Comparison of ENCODE assay signal across 8 cellular contexts in genomic region chr11:64916848-64917662, GRCh38. TPM values are rescaled to one million over a fixed set of nuclear protein-coding genes. Genes with fewer than 3 reads are reported as not detected.
A peak's percentile ranks its signal among the peaks of the same experiment; 100 is the strongest.
DNase-seq lines count a peak whose midpoint lies in the region; ATAC-seq and TF ChIP-seq lines count a peak whose summit lies in the region.

ATG2A (minus strand) TSS chr11:64917209; CDS start chr11:64917135, 74 bp downstream.

- peaks cover 23% of the 10 kb centered on the region for H3K4me1 Mint-ChIP-seq in activated CD4-positive, alpha-beta T cell treated with anti-CD3 and anti-CD28 coated beads, Interleukin-2, amount 10 ng/mL, durations not matched to agents 24 days and 14 days

- CTCF ChIA-PET in BJ (lab: Yijun Ruan, JAX), result interaction anchor here (1.4 to 2.8 kb wide), 6 partner anchors 10 to 97 kb away, joined by 3 to 8 read pairs (median 6); partner anchors contain the start of gene ARL2

- H3K4me1 ChIP-seq in colonic mucosa, result peaks cover 5% of the 10 kb centered on the region

- peak within 1 kb of the TSS; percentile 92 for H3K27ac Mint-ChIP-seq in activated CD4-positive, alpha-beta T cell treated with anti-CD3 and anti-CD28 coated beads, Interleukin-2, amount 10 ng/mL, durations not matched to agents 24 days and 14 days

- ATAC-seq in GM19324 (IDR thresholded peaks at IDR 0.05; ENCODE audit: low FRiP score, unreplicated experiment) (peak; percentile 95), HG03469 (IDR thresholded peaks at IDR 0.05; ENCODE audit: unreplicated experiment) (peak; percentile 82)

- peak within 1 kb of the TSS; percentile 90 for H3K4me3 Mint-ChIP-seq in activated CD4-positive, alpha-beta T cell treated with anti-CD3 and anti-CD28 coated beads, Interleukin-2, amount 10 ng/mL, durations not matched to agents 24 days and 14 days

- no peaks in the 10 kb centered on the region for H3K27me3 ChIP-seq in BJ (ENCODE audit: control insufficient read depth, insufficient read depth, low read length)
- no peaks in the 10 kb centered on the region for H3K27me3 ChIP-seq in colonic mucosa
- H3K27me3 ChIP-seq in layer of hippocampus (ENCODE audit: control insufficient read depth, insufficient read depth, low read length), result no peaks in the 10 kb centered on the region

- no peaks in the 10 kb centered on the region for H3K9me3 Mint-ChIP-seq in activated CD4-positive, alpha-beta T cell treated with anti-CD3 and anti-CD28 coated beads, Interleukin-2, amount 10 ng/mL, durations not matched to agents 24 days and 14 days

- H3K4me3 ChIP-seq in BJ (ENCODE audit: low read depth, low read length), result peak within 1 kb of the TSS; percentile 69
- H3K4me3 ChIP-seq in colonic mucosa, result peak within 1 kb of the TSS; percentile 70

- TF ChIP-seq CTCF in BJ (IDR thresholded peaks at IDR 0.05; ENCODE audit: insufficient read depth, low read depth, low read length), result no peak
- TF ChIP-seq CTCF in colonic mucosa (IDR thresholded peaks at IDR 0.05), result no peak

- peaks cover 18% of the 10 kb centered on the region for H3K36me3 ChIP-seq in BJ (ENCODE audit: control insufficient read depth, insufficient read depth, low read length)
- H3K36me3 ChIP-seq in colonic mucosa, result peaks cover 4% of the 10 kb centered on the region

- H3K9ac ChIP-seq in colonic mucosa (ENCODE audit: low read depth in 2 of 2, low read length in 2 of 2), result peak within 1 kb of the TSS; percentile 96 to 99

- H3K27ac ChIP-seq in colonic mucosa (peak within 1 kb of the TSS; percentile 52), layer of hippocampus (ENCODE audit: low read depth, low read length) (peak within 1 kb of the TSS; percentile 88)

- peaks cover 9% of the 10 kb centered on the region for H3K36me3 Mint-ChIP-seq in activated CD4-positive, alpha-beta T cell treated with anti-CD3 and anti-CD28 coated beads, Interleukin-2, amount 10 ng/mL, durations not matched to agents 24 days and 14 days (ENCODE audit: low read depth)

- intact Hi-C loops in activated CD4-positive, alpha-beta T cell treated with anti-CD3 and anti-CD28 coated beads, Interleukin-2, amount 10 ng/mL, durations not matched to agents 24 days and 14 days (cut with micrococcal nuclease), result loop anchor here (1.0 to 5.0 kb wide), 7 partner anchors 38 to 205 kb away; partner anchors contain the start of genes ARL2, EHD1, FAU and MAJIN
- intact Hi-C loops in colonic mucosa (cut with DNase I), result no loop called here

- POLR2A ChIA-PET in BJ (lab: Charles Lee), result no interaction called here

- peak; percentile 100 for DNase-seq in BJ (ENCODE audit: low read depth)
- DNase-seq in NCI-H526 treated with DMSO at 0.1 percent for 48 hours (lab: John Stamatoyannopoulos, UW), result peak; percentile 100
- peak; percentile 100 for DNase-seq in activated CD4-positive, alpha-beta T cell treated with anti-CD3 and anti-CD28 coated beads, Interleukin-2, amount 10 ng/mL, durations not matched to agents 24 days and 14 days
- DNase-seq in colonic mucosa, result peak; percentile 99
- DNase-seq in stimulated activated CD4-positive, alpha-beta T cell treated with anti-CD3 and anti-CD28 coated beads, Interleukin-1b, Interleukin-23, amount 100 ng/mL, for 4 hours (ENCODE audit: low read depth in 2 of 2), result peak; percentile 98

- H3K27me3 Mint-ChIP-seq in activated CD4-positive, alpha-beta T cell treated with anti-CD3 and anti-CD28 coated beads, Interleukin-2, amount 10 ng/mL, durations not matched to agents 24 days and 14 days, result no peaks in the 10 kb centered on the region

- no peaks in the 10 kb centered on the region for H3K9me3 ChIP-seq in colonic mucosa

RNA-seq across cellular contexts. Expression of gene ATG2A, which starts in this region (rescaled TPM):
- polyA plus RNA-seq in BJ (2011; rRNA removed), result 3.7 and 7.0 TPM in 2 replicates
- polyA minus RNA-seq in BJ (2011; rRNA and poly(A)+ RNA removed), result 7.3 and 9.2 TPM in 2 replicates
- 22.5 and 23.1 TPM in 2 replicates for total RNA-seq in activated CD4-positive, alpha-beta T cell treated with anti-CD3 and anti-CD28 coated beads, Interleukin-2, amount 10 ng/mL, durations not matched to agents 24 days and 14 days
- total RNA-seq in colonic mucosa, result 10 to 100 TPM; 30.6 to 32.8 TPM

Comparison
In these comparisons a context has a peak if more than half of its experiments do, and no peak if none do; other contexts are left out.
1. Peak in every context shown above with its lines: DNase-seq, ATAC-seq, H3K4me3 ChIP-seq and H3K27ac ChIP-seq.